In genomic region chr17:29155235-29155965, GRCh38 we compare ENCODE assay signal across 8 cellular contexts. TPM values are rescaled to one million over a fixed set of nuclear protein-coding genes. Genes with fewer than 3 reads are reported as not detected.
DNase-seq lines count a peak whose midpoint lies in the region; ATAC-seq and TF ChIP-seq lines count a peak whose summit lies in the region.

No MANE protein-coding gene starts in this region.

- no peaks in the 10 kb centered on the region for H3K27me3 Mint-ChIP-seq in neural crest cell (ENCODE audit: low read depth)

- intact Hi-C loops in dorsolateral prefrontal cortex (cut with DNase I) (no loop called here), vagina (cut with DNase I) (no loop called here)

- TF ChIP-seq CTCF in dorsolateral prefrontal cortex (IDR thresholded peaks at IDR 0.05 in 54 of 56, conservative IDR thresholded peaks at IDR 0.05 in 2 of 56; ENCODE audit: low read depth in 1 of 56, partially characterized antibody in 56 of 56) (no peak), neural crest cell (conservative IDR thresholded peaks at IDR 0.05) (no peak), vagina (IDR thresholded peaks at IDR 0.05) (no peak)

- peaks cover 61% of the 10 kb centered on the region for H3K4me1 Mint-ChIP-seq in neural crest cell

- H3K27ac Mint-ChIP-seq in neural crest cell (ENCODE audit: unreplicated experiment): peak overlapping the region; percentile 80

- TF ChIP-seq POLR2A in vagina (IDR thresholded peaks at IDR 0.05): no peak

- H3K9me3 Mint-ChIP-seq in neural crest cell: no peaks in the 10 kb centered on the region

- no peaks in the 10 kb centered on the region for H3K36me3 Mint-ChIP-seq in neural crest cell (ENCODE audit: low read depth)

- peak overlapping the region in 10 of 59 donors; percentile 2 to 35 (median 21) for H3K4me3 ChIP-seq in dorsolateral prefrontal cortex
- no peak overlapping the region for H3K4me3 ChIP-seq in vagina

- no peaks in the 10 kb centered on the region for H3K27me3 ChIP-seq in dorsolateral prefrontal cortex
- H3K27me3 ChIP-seq in vagina: no peaks in the 10 kb centered on the region

- no peaks in the 10 kb centered on the region for H3K9me3 ChIP-seq in vagina

- H3K27ac ChIP-seq in dorsolateral prefrontal cortex (peak overlapping the region; percentile 71 to 97 (median 93)), vagina (peak overlapping the region; percentile 77)

- H3K4me1 ChIP-seq in vagina: peaks cover 69% of the 10 kb centered on the region

- DNase-seq in NCI-H510A treated with DMSO at 0.1 percent for 48 hours (lab: John Stamatoyannopoulos, UW): peak; percentile 11
- no peak for DNase-seq in NCI-H510A (lab: John Stamatoyannopoulos, UW)
- peak; percentile 81 for DNase-seq in activated CD4-positive, alpha-beta T cell treated with anti-CD3 and anti-CD28 coated beads for 48 hours
- no peak for DNase-seq in dorsolateral prefrontal cortex
- DNase-seq in neural crest cell (ENCODE audit: low read depth, low spot score): no peak
- no peak for DNase-seq in vagina (ENCODE audit: extremely low spot score in 2 of 2)

- no peak overlapping the region for H3K4me3 Mint-ChIP-seq in neural crest cell

- no peaks in the 10 kb centered on the region for H3K36me3 ChIP-seq in vagina

- ATAC-seq in GM18867 (IDR thresholded peaks at IDR 0.05; ENCODE audit: unreplicated experiment) (no peak), GM21447 (IDR thresholded peaks at IDR 0.05; ENCODE audit: unreplicated experiment) (no peak)

RNA-seq across cellular contexts. Expression of gene MYO18A, which starts 24.8 kb away (rescaled TPM):
- total RNA-seq in dorsolateral prefrontal cortex: 100 to 1,000 TPM in 118 of 120 experiments, 10 to 100 TPM in 2; 93.9 to 275 (median 143) TPM
- total RNA-seq in neural crest cell: 43.1 and 48.2 TPM in 2 replicates
- total RNA-seq in vagina: 70.7 TPM

Comparison
In these comparisons a context has a peak if more than half of its experiments do, and no peak if none do; other contexts are left out.
1. DNase-seq: peak in NCI-H510A treated with DMSO at 0.1 percent for 48 hours (single experiment) and activated CD4-positive, alpha-beta T cell treated with anti-CD3 and anti-CD28 coated beads for 48 hours (single experiment); none in NCI-H510A (single experiment), dorsolateral prefrontal cortex (0 of 10), neural crest cell (single experiment) and vagina (0 of 2).